25 cellular contexts compared by ENCODE assay signal in the genomic region with DNA sequence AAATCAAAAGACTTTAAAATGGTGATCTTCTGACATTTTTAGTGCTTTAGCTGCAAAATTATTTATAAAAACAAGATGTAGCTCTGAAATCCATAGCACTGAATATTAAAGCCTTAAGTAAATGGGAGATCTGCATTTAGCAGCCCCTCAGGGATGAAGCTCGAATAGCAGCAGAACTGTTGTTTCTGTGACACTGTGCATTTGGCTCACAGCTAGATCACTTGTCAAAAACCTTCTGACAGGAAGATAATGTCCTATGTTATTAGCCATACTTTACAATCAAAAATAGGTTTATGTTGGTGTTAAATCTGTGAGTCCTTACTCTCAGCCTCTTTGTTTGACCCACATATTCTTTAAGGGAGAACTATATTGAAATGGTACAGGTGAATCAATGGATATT.
"Had no signal": no experiment of that assay in that cellular context is flagged by ENCODE, and none has a peak within 500 bp of the region (broad histone marks: within the 10 kb centered on the region; RNA-seq: fewer than 3 reads in every experiment).

No MANE protein-coding gene starts in this region.

- H3K9me3 ChIP-seq: colonic mucosa, esophagus muscularis mucosa, gastroesophageal sphincter, heart left ventricle, lower lobe of right lung, mucosa of descending colon had no signal

- H2AFZ ChIP-seq: hepatocyte had no signal

- ATAC-seq: foreskin keratinocyte, gastroesophageal sphincter, heart left ventricle, left colon, left lobe of liver, left ventricle myocardium superior, lower lobe of right lung, mucosa of descending colon had no signal

- H3K4me3 ChIP-seq: colonic mucosa, dorsolateral prefrontal cortex, esophagus muscularis mucosa, gastroesophageal sphincter, heart left ventricle, hepatocyte, lower lobe of right lung, mucosa of descending colon had no signal

- H3K27ac ChIP-seq: colonic mucosa, dorsolateral prefrontal cortex, esophagus muscularis mucosa, foreskin keratinocyte, gastroesophageal sphincter, heart left ventricle, hepatocyte, lower lobe of right lung had no signal

- H3K36me3 Mint-ChIP-seq: immature natural killer cell, mesothelial cell of epicardium, naive B cell had no signal

- H3K4me1 ChIP-seq: colonic mucosa had no signal

- H3K27me3 ChIP-seq: colonic mucosa, dorsolateral prefrontal cortex, esophagus muscularis mucosa, foreskin keratinocyte, gastroesophageal sphincter, heart left ventricle, hepatocyte had no signal

- H3K27ac Mint-ChIP-seq: immature natural killer cell, mesothelial cell of epicardium, naive B cell had no signal

- H3K4me2 ChIP-seq: hepatocyte had no signal

- H3K4me3 Mint-ChIP-seq: immature natural killer cell, mesothelial cell of epicardium, naive B cell had no signal

- H3K36me3 ChIP-seq: colonic mucosa, esophagus muscularis mucosa, gastroesophageal sphincter, heart left ventricle, lower lobe of right lung had no signal

- H3K9me3 Mint-ChIP-seq: immature natural killer cell, mesothelial cell of epicardium, naive B cell had no signal

- FAIRE-seq: endothelial cell of umbilical vein, frontal cortex, kidney had no signal

- DNase-seq: colonic mucosa; dermis blood vessel endothelial cell; dorsolateral prefrontal cortex; effector CD4-positive, alpha-beta T cell; effector memory CD4-positive, alpha-beta T cell; foreskin keratinocyte; heart left ventricle; hypothalamus; immature natural killer cell; islet precursor cell; kidney; kidney glomerular epithelial cell; left colon; left ventricle myocardium superior; lower lobe of right lung; mesenchymal stem cell; mucosa of descending colon; naive B cell had no signal

- H3K79me2 ChIP-seq: hepatocyte had no signal
